Comparison of ENCODE assay signal across 10 cellular contexts in the genomic region with DNA sequence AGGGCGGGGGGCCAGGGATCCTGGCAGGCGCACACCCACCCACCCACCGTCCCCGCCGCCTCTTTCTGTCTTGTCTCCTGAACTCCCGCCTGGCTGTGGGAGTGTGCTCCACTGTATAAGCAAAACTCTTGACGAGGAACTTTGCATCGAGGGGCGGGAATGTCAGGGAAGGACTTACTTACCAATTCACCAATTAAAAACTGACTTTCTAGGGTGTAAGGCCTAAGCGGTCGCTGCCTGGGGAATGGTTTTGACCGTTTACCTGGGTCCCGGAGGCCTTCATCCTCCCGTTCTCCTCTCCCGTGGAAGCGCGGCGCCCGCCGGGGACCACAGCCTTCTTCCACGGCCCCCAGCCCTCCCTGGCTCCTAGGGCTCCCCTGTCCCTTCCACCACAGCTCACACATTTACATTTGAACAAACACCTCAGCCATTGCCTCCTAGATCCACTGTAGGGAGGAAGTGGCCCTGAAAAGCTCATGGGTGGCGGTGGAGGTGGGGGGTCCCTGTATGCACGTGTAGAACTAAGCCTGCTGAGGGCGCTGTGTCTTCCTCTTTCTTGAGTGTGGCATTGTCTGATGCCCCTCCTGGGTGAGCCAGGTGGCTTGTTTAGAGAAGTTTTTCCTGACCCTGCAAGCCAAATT. TPM values are rescaled to one million over a fixed set of nuclear protein-coding genes. Genes with fewer than 3 reads are reported as not detected.
A peak's percentile ranks its signal among the peaks of the same experiment; 100 is the strongest.
DNase-seq lines count a peak whose midpoint lies in the region; ATAC-seq, FAIRE-seq and TF ChIP-seq lines count a peak whose summit lies in the region.
"Had no signal": no experiment of that assay in that cellular context is flagged by ENCODE, and none has a peak within 500 bp of the region (broad histone marks: within the 10 kb centered on the region; RNA-seq: fewer than 3 reads in every experiment).

No MANE protein-coding gene starts in this region.

- peak overlapping the region; percentile 26 for H2BK15ac ChIP-seq in mesenchymal stem cell (ENCODE audit: low read depth, poor library complexity, severe bottlenecking)

- CTCF ChIA-PET in HepG2 (lab: Yijun Ruan, JAX; ENCODE audit: low intra/inter-chr PET ratio, low total read pairs), result interaction anchor here (1.1 to 1.7 kb wide), 2 partner anchors 28 to 30 kb away, joined by 3 to 4 read pairs; a partner anchor contains a TSS

- H3K4me1 ChIP-seq in HepG2 (ENCODE audit: insufficient read depth, low read length), result peaks cover 37% of the 10 kb centered on the region
- H3K4me1 ChIP-seq in right lobe of liver, result no peaks in the 10 kb centered on the region
- peaks cover 28% of the 10 kb centered on the region for H3K4me1 ChIP-seq in mesenchymal stem cell (ENCODE audit: control insufficient read depth, insufficient read depth, low read depth, low read length)
- peaks cover 30% of the 10 kb centered on the region for H3K4me1 ChIP-seq in vagina
- H3K4me1 ChIP-seq: pancreas had no signal

- DNase-seq in HepG2 (ENCODE audit: low spot score) (no peak), right lobe of liver (no peak), brain microvascular endothelial cell (no peak), mesenchymal stem cell (no peak), vagina (ENCODE audit: extremely low spot score in 2 of 2) (no peak), GM12892 (ENCODE audit: insufficient read length) (no peak), NCI-H510A (lab: John Stamatoyannopoulos, UW) (no peak)

- TF ChIP-seq CTCF in HepG2 (CRISPR knock-in tag; IDR thresholded peaks at IDR 0.05) (no peak), right lobe of liver (IDR thresholded peaks at IDR 0.05) (no peak), brain microvascular endothelial cell (IDR thresholded peaks at IDR 0.05; ENCODE audit: low read depth, low read length, missing control alignments) (peak; percentile 30), vagina (IDR thresholded peaks at IDR 0.05) (no peak)

- POLR2A ChIA-PET in HepG2 (lab: Yijun Ruan, JAX), result no interaction called here

- H3K23ac ChIP-seq in mesenchymal stem cell (ENCODE audit: low read length in 2 of 2), result peak overlapping the region in 1 of 2 experiments; percentile 78

- H4K8ac ChIP-seq in mesenchymal stem cell (ENCODE audit: low read length), result no peak overlapping the region

- in situ Hi-C loops in HepG2 (cut with HindIII; ENCODE audit: extremely low pct_ligation_motif_present, low pct_unique_long_range_greater_than_20kb), result loop anchor here (10.0 kb wide), 1 partner anchor 48 kb away; no protein-coding TSS in a partner anchor
- in situ Hi-C loops in brain microvascular endothelial cell (cut with HindIII; ENCODE audit: low pct_ligation_motif_present, low sequenced_read_pairs), result no loop called here

- no peak overlapping the region for H2BK5ac ChIP-seq in mesenchymal stem cell (ENCODE audit: low read depth, low read length, poor library complexity, severe bottlenecking)

- TF ChIP-seq POLR2A in HepG2 (IDR thresholded peaks at IDR 0.05; ENCODE audit: insufficient read depth in 1 of 2, low read depth in 2 of 2, low read length in 2 of 2) (no peak), right lobe of liver (IDR thresholded peaks at IDR 0.05) (no peak), vagina (IDR thresholded peaks at IDR 0.05) (no peak), GM12892 (IDR thresholded peaks at IDR 0.05; ENCODE audit: low read depth, low read length) (no peak)

- FAIRE-seq in HepG2 (lab: Jason Lieb, UNC) (no peak), GM12892 (lab: Jason Lieb, UNC) (no peak)
- FAIRE-seq: pancreas had no signal

- no peak overlapping the region for H3K18ac ChIP-seq in mesenchymal stem cell (ENCODE audit: low read depth in 1 of 2, low read length in 2 of 2)

- no peak overlapping the region for H3K9ac ChIP-seq in HepG2 (ENCODE audit: insufficient read depth, low read depth, low read length)
- H3K9ac ChIP-seq in mesenchymal stem cell (ENCODE audit: low read length), result peak overlapping the region; percentile 54

- peaks cover 28 to 96% of the 10 kb centered on the region in 2 experiments for H3K27me3 ChIP-seq in HepG2 (ENCODE audit: control insufficient read depth in 1 of 2, insufficient read depth in 2 of 2, low read length in 2 of 2)
- H3K27me3 ChIP-seq in right lobe of liver, result peaks cover 0 to 23% of the 10 kb centered on the region in 2 donors
- H3K27me3 ChIP-seq in brain microvascular endothelial cell (replicated peaks), result peaks cover 7% of the 10 kb centered on the region
- peaks cover 25 to 38% of the 10 kb centered on the region in 2 experiments for H3K27me3 ChIP-seq in mesenchymal stem cell (ENCODE audit: control insufficient read depth in 1 of 2, insufficient read depth in 1 of 2, low read length in 2 of 2)
- H3K27me3 ChIP-seq in vagina, result no peaks in the 10 kb centered on the region

- no peak for TF ChIP-seq EP300 in HepG2 (IDR thresholded peaks at IDR 0.05; ENCODE audit: low read depth in 2 of 2, low read length in 2 of 2)
- TF ChIP-seq EP300 in HepG2 (CRISPR knock-in tag; IDR thresholded peaks at IDR 0.05; ENCODE audit: borderline replicate concordance), result no peak

- H2BK12ac ChIP-seq in mesenchymal stem cell (ENCODE audit: low read length in 2 of 2), result peak overlapping the region in 1 of 2 experiments; percentile 64

- H3K9me3 ChIP-seq in HepG2 (ENCODE audit: low read length), result no peaks in the 10 kb centered on the region
- no peaks in the 10 kb centered on the region for H3K9me3 ChIP-seq in right lobe of liver
- H3K9me3 ChIP-seq in mesenchymal stem cell (ENCODE audit: control insufficient read depth, low read length), result no peaks in the 10 kb centered on the region
- no peaks in the 10 kb centered on the region for H3K9me3 ChIP-seq in vagina
- H3K9me3 ChIP-seq: pancreas had no signal

- ATAC-seq in HepG2, result no peak
- no peak for ATAC-seq in right lobe of liver
- no peak for ATAC-seq in GM21423 (IDR thresholded peaks at IDR 0.05; ENCODE audit: unreplicated experiment)

- H4K91ac ChIP-seq in mesenchymal stem cell (ENCODE audit: low read length), result peak overlapping the region; percentile 9

- H3K79me1 ChIP-seq in mesenchymal stem cell (replicated peaks; ENCODE audit: low read length, poor library complexity, severe bottlenecking), result no peaks in the 10 kb centered on the region

- H4K20me1 ChIP-seq in HepG2 (ENCODE audit: insufficient read depth, low read length), result no peaks in the 10 kb centered on the region

- peak overlapping the region in 1 of 2 experiments; percentile 54 for H3K4ac ChIP-seq in mesenchymal stem cell (ENCODE audit: low read depth in 1 of 2, low read length in 2 of 2)

- intact Hi-C loops in HepG2 (cut with micrococcal nuclease; ENCODE audit: unreplicated experiment) (no loop called here), right lobe of liver (cut with DNase I) (loop anchor here in 1 of 2 donors (10.0 kb wide), 1 partner anchor 118 kb away; no protein-coding TSS in a partner anchor), vagina (cut with DNase I) (no loop called here)

- no peak overlapping the region for H3K14ac ChIP-seq in mesenchymal stem cell (ENCODE audit: low read length in 2 of 2)

- no peak overlapping the region for H3K27ac ChIP-seq in HepG2 (ENCODE audit: extremely low read length, insufficient read depth, low read length)
- no peak overlapping the region for H3K27ac ChIP-seq in right lobe of liver
- no peak overlapping the region for H3K27ac ChIP-seq in brain microvascular endothelial cell
- H3K27ac ChIP-seq in mesenchymal stem cell (ENCODE audit: low read length, poor library complexity, severe bottlenecking), result no peak overlapping the region
- H3K27ac ChIP-seq in vagina, result peak overlapping the region; percentile 84
- H3K27ac ChIP-seq: pancreas had no signal

- H2BK120ac ChIP-seq in mesenchymal stem cell (ENCODE audit: low read depth, low read length), result no peak overlapping the region

- no peaks in the 10 kb centered on the region for H3K79me2 ChIP-seq in HepG2 (ENCODE audit: insufficient read depth, low read length)

- TF ChIP-seq RAD21 in HepG2 (CRISPR knock-in tag; IDR thresholded peaks at IDR 0.05), result no peak

- H2AFZ ChIP-seq in HepG2 (ENCODE audit: low read length) (no peak overlapping the region), mesenchymal stem cell (ENCODE audit: low read depth, low read length) (no peak overlapping the region)

- no peak overlapping the region for H2AK5ac ChIP-seq in mesenchymal stem cell (ENCODE audit: low read length, severe bottlenecking)

- H3K36me3 ChIP-seq in HepG2 (replicated peaks in 1 of 2; ENCODE audit: control insufficient read depth in 1 of 2, insufficient read depth in 2 of 2, low read length in 2 of 2), result no peaks in the 10 kb centered on the region
- H3K36me3 ChIP-seq in right lobe of liver, result no peaks in the 10 kb centered on the region
- H3K36me3 ChIP-seq in brain microvascular endothelial cell (replicated peaks), result no peaks in the 10 kb centered on the region
- no peaks in the 10 kb centered on the region for H3K36me3 ChIP-seq in mesenchymal stem cell (ENCODE audit: control insufficient read depth in 1 of 2, insufficient read depth in 2 of 2, low read depth in 1 of 2, low read length in 2 of 2)
- H3K36me3 ChIP-seq in vagina, result no peaks in the 10 kb centered on the region
- H3K36me3 ChIP-seq: pancreas had no signal

- 34% methylated on average over 22 of the region's 24 CpGs for WGBS in HepG2 (ENCODE audit: low lambda C conversion rate)
- WGBS in right lobe of liver (ENCODE audit: insufficient coverage, low coverage, low lambda C conversion rate, missing lambda C conversion rate), result 15% methylated on average over 17 of the region's 24 CpGs
- WGBS in mesenchymal stem cell, result 47% methylated on average over 14 of the region's 24 CpGs

- H3K4me2 ChIP-seq in HepG2 (ENCODE audit: low read depth, low read length), result peak overlapping the region; percentile 16; the same call in 1 of the 2 replicates
- H3K4me2 ChIP-seq in mesenchymal stem cell (ENCODE audit: low read length, poor library complexity, severe bottlenecking), result peak overlapping the region; percentile 62

- no peak overlapping the region; a peak in 1 of 6 replicates for H3K4me3 ChIP-seq in HepG2 (replicated peaks in 1 of 3; ENCODE audit: insufficient read depth in 1 of 3, low read depth in 2 of 3, low read length in 3 of 3)
- no peak overlapping the region for H3K4me3 ChIP-seq in right lobe of liver
- H3K4me3 ChIP-seq in brain microvascular endothelial cell (ENCODE audit: low read depth, low read length), result peak overlapping the region; percentile 17
- H3K4me3 ChIP-seq in mesenchymal stem cell (ENCODE audit: insufficient read depth in 1 of 2, low read depth in 1 of 2, low read length in 2 of 2), result peak overlapping the region in 1 of 2 experiments; percentile 49
- peak overlapping the region; percentile 37 to 60 for H3K4me3 ChIP-seq in vagina

- BruUV-seq in HepG2 (replicated peaks; lab: Mats Ljungman, UMichigan), result no TSS peak

RNA-seq across cellular contexts. Expression of gene ASIC4, which starts 8.9 kb away (rescaled TPM):
- total RNA-seq in HepG2 (2016; rRNA removed; fragmentation: Illumina TruSeq; extraction: Trizol) (not detected in 2 replicates), right lobe of liver (not detected), vagina (not detected)
- not detected in 2 replicates for total RNA-seq in HepG2 (2016; cell fraction: cytosol; rRNA removed; fragmentation: Illumina TruSeq; extraction: Trizol; ENCODE audit: low read depth)
- not detected in 2 replicates for total RNA-seq in HepG2 (2016; cell fraction: insoluble cytoplasmic fraction; rRNA removed; fragmentation: Illumina TruSeq; extraction: Trizol)
- not detected in 2 replicates for total RNA-seq in HepG2 (2016; cell fraction: membrane; rRNA removed; fragmentation: Illumina TruSeq; extraction: Trizol)
- total RNA-seq in HepG2 (2016; cell fraction: nucleus; rRNA removed; fragmentation: Illumina TruSeq; extraction: Trizol), result not detected in 2 replicates
- 0.03 TPM in 2 replicates for polyA plus RNA-seq in HepG2 (2011; rRNA removed)
- 0.01 TPM in 1 of 2 replicates, not detected in the other for polyA plus RNA-seq in HepG2 (2011; cell fraction: cytosol; rRNA removed)
- polyA plus RNA-seq in HepG2 (2011; cell fraction: nucleus; rRNA removed), result 0.23 and 0.24 TPM in 2 replicates
- polyA plus RNA-seq in HepG2 (2012), result not detected in 2 replicates
- polyA plus RNA-seq in HepG2 (2016; cell fraction: cytosol; fragmentation: Illumina TruSeq; extraction: Trizol; ENCODE audit: low read depth), result not detected in 2 replicates
- not detected in 2 replicates for polyA plus RNA-seq in HepG2 (2016; cell fraction: insoluble cytoplasmic fraction; fragmentation: Illumina TruSeq; extraction: Trizol; ENCODE audit: low read depth)
- not detected in 2 replicates for polyA plus RNA-seq in HepG2 (2016; cell fraction: membrane; fragmentation: Illumina TruSeq; extraction: Trizol; ENCODE audit: low read depth)
- 0.16 TPM in 1 of 2 replicates, not detected in the other for polyA plus RNA-seq in HepG2 (2016; cell fraction: nucleus; fragmentation: Illumina TruSeq; extraction: Trizol; ENCODE audit: insufficient read depth, low read depth)
- 0.06 and 0.07 TPM in 2 replicates for polyA minus RNA-seq in HepG2 (2011; rRNA and poly(A)+ RNA removed; ENCODE audit: low replicate concordance)
- not detected in 2 replicates for polyA minus RNA-seq in HepG2 (2011; cell fraction: cytosol; rRNA and poly(A)+ RNA removed)
- 0.12 and 0.26 TPM in 2 replicates for polyA minus RNA-seq in HepG2 (2011; cell fraction: nucleus; rRNA and poly(A)+ RNA removed)
- not detected for polyA plus RNA-seq in mesenchymal stem cell (2013, experiment 1 of 2)
- polyA plus RNA-seq in mesenchymal stem cell (2013, experiment 2 of 2), result not detected
- not detected for polyA plus RNA-seq in GM12892 (2012; ENCODE audit: missing spikeins)
- total RNA-seq: T-helper 1 cell treated with Interleukin-12 subunit alpha and Interleukin-12 subunit beta and Interleukin-4 antibody, amounts not matched to agents 30 ng/mL and 1 ng/mL, for 36 hours had no signal

RNA-seq across cellular contexts. Expression of gene CHPF, which starts 20.5 kb away (rescaled TPM):
- total RNA-seq in HepG2 (2016; rRNA removed; fragmentation: Illumina TruSeq; extraction: Trizol) (34.7 and 79.6 TPM in 2 replicates), right lobe of liver (100 to 1,000 TPM in 2 of 6 experiments, 10 to 100 TPM in 4; 33.2 to 183 (median 39.6) TPM), vagina (41.5 TPM)
- total RNA-seq in HepG2 (2016; cell fraction: cytosol; rRNA removed; fragmentation: Illumina TruSeq; extraction: Trizol; ENCODE audit: low read depth), result 21.6 and 22.1 TPM in 2 replicates
- 36.0 and 80.8 TPM in 2 replicates for total RNA-seq in HepG2 (2016; cell fraction: insoluble cytoplasmic fraction; rRNA removed; fragmentation: Illumina TruSeq; extraction: Trizol)
- total RNA-seq in HepG2 (2016; cell fraction: membrane; rRNA removed; fragmentation: Illumina TruSeq; extraction: Trizol), result 42.0 and 50.0 TPM in 2 replicates
- total RNA-seq in HepG2 (2016; cell fraction: nucleus; rRNA removed; fragmentation: Illumina TruSeq; extraction: Trizol), result 65.5 and 76.8 TPM in 2 replicates
- polyA plus RNA-seq in HepG2 (2011; rRNA removed), result 111 and 171 TPM in 2 replicates
- polyA plus RNA-seq in HepG2 (2011; cell fraction: cytosol; rRNA removed), result 120 and 244 TPM in 2 replicates
- 203 and 211 TPM in 2 replicates for polyA plus RNA-seq in HepG2 (2011; cell fraction: nucleus; rRNA removed)
- 115 and 161 TPM in 2 replicates for polyA plus RNA-seq in HepG2 (2012)
- polyA plus RNA-seq in HepG2 (2016; cell fraction: cytosol; fragmentation: Illumina TruSeq; extraction: Trizol; ENCODE audit: low read depth), result 21.7 and 22.6 TPM in 2 replicates
- polyA plus RNA-seq in HepG2 (2016; cell fraction: insoluble cytoplasmic fraction; fragmentation: Illumina TruSeq; extraction: Trizol; ENCODE audit: low read depth), result 45.9 and 55.3 TPM in 2 replicates
- 40.5 and 41.4 TPM in 2 replicates for polyA plus RNA-seq in HepG2 (2016; cell fraction: membrane; fragmentation: Illumina TruSeq; extraction: Trizol; ENCODE audit: low read depth)
- 139 and 143 TPM in 2 replicates for polyA plus RNA-seq in HepG2 (2016; cell fraction: nucleus; fragmentation: Illumina TruSeq; extraction: Trizol; ENCODE audit: insufficient read depth, low read depth)
- 12.1 and 292 TPM in 2 replicates for polyA minus RNA-seq in HepG2 (2011; rRNA and poly(A)+ RNA removed; ENCODE audit: low replicate concordance)
- polyA minus RNA-seq in HepG2 (2011; cell fraction: cytosol; rRNA and poly(A)+ RNA removed), result 137 and 143 TPM in 2 replicates
- polyA minus RNA-seq in HepG2 (2011; cell fraction: nucleus; rRNA and poly(A)+ RNA removed), result 45.4 and 47.0 TPM in 2 replicates
- 134 TPM for polyA plus RNA-seq in mesenchymal stem cell (2013, experiment 1 of 2)
- 133 TPM for polyA plus RNA-seq in mesenchymal stem cell (2013, experiment 2 of 2)
- 0.61 TPM for polyA plus RNA-seq in GM12892 (2012; ENCODE audit: missing spikeins)

RNA-seq across cellular contexts. Expression of gene TMEM198, which starts 20.7 kb away (rescaled TPM):
- 11.6 and 17.3 TPM in 2 replicates for total RNA-seq in HepG2 (2016; rRNA removed; fragmentation: Illumina TruSeq; extraction: Trizol)
- total RNA-seq in HepG2 (2016; cell fraction: cytosol; rRNA removed; fragmentation: Illumina TruSeq; extraction: Trizol; ENCODE audit: low read depth), result 12.3 and 16.3 TPM in 2 replicates
- total RNA-seq in HepG2 (2016; cell fraction: insoluble cytoplasmic fraction; rRNA removed; fragmentation: Illumina TruSeq; extraction: Trizol), result 10.7 and 17.8 TPM in 2 replicates
- 26.8 and 32.4 TPM in 2 replicates for total RNA-seq in HepG2 (2016; cell fraction: membrane; rRNA removed; fragmentation: Illumina TruSeq; extraction: Trizol)
- 9.3 and 11.7 TPM in 2 replicates for total RNA-seq in HepG2 (2016; cell fraction: nucleus; rRNA removed; fragmentation: Illumina TruSeq; extraction: Trizol)
- 23.5 and 40.8 TPM in 2 replicates for polyA plus RNA-seq in HepG2 (2011; rRNA removed)
- polyA plus RNA-seq in HepG2 (2011; cell fraction: cytosol; rRNA removed), result 43.6 and 52.1 TPM in 2 replicates
- polyA plus RNA-seq in HepG2 (2011; cell fraction: nucleus; rRNA removed), result 61.3 and 68.7 TPM in 2 replicates
- 41.3 and 49.8 TPM in 2 replicates for polyA plus RNA-seq in HepG2 (2012)
- polyA plus RNA-seq in HepG2 (2016; cell fraction: cytosol; fragmentation: Illumina TruSeq; extraction: Trizol; ENCODE audit: low read depth), result 16.5 and 21.1 TPM in 2 replicates
- polyA plus RNA-seq in HepG2 (2016; cell fraction: insoluble cytoplasmic fraction; fragmentation: Illumina TruSeq; extraction: Trizol; ENCODE audit: low read depth), result 12.8 and 14.5 TPM in 2 replicates
- polyA plus RNA-seq in HepG2 (2016; cell fraction: membrane; fragmentation: Illumina TruSeq; extraction: Trizol; ENCODE audit: low read depth), result 27.9 and 28.1 TPM in 2 replicates
- 17.1 and 19.3 TPM in 2 replicates for polyA plus RNA-seq in HepG2 (2016; cell fraction: nucleus; fragmentation: Illumina TruSeq; extraction: Trizol; ENCODE audit: insufficient read depth, low read depth)
- 2.1 and 67.2 TPM in 2 replicates for polyA minus RNA-seq in HepG2 (2011; rRNA and poly(A)+ RNA removed; ENCODE audit: low replicate concordance)
- polyA minus RNA-seq in HepG2 (2011; cell fraction: cytosol; rRNA and poly(A)+ RNA removed), result 26.3 and 28.6 TPM in 2 replicates
- polyA minus RNA-seq in HepG2 (2011; cell fraction: nucleus; rRNA and poly(A)+ RNA removed), result 12.9 and 13.6 TPM in 2 replicates
- 1 to 10 TPM in 5 of 6 experiments, under 1 TPM in 1; 0.68 to 3.2 (median 1.2) TPM for total RNA-seq in right lobe of liver
- 1.5 TPM for polyA plus RNA-seq in mesenchymal stem cell (2013, experiment 1 of 2)
- 1.3 TPM for polyA plus RNA-seq in mesenchymal stem cell (2013, experiment 2 of 2)
- total RNA-seq in vagina, result 1.5 TPM
- polyA plus RNA-seq in GM12892 (2012; ENCODE audit: missing spikeins), result 0.19 TPM

RNA-seq across cellular contexts. Expression of gene GMPPA, which starts 24.5 kb away (rescaled TPM):
- total RNA-seq in HepG2 (2016; rRNA removed; fragmentation: Illumina TruSeq; extraction: Trizol) (81.1 and 88.7 TPM in 2 replicates), right lobe of liver (10 to 100 TPM; 21.7 to 54.1 (median 40.2) TPM), vagina (35.4 TPM)
- total RNA-seq in HepG2 (2016; cell fraction: cytosol; rRNA removed; fragmentation: Illumina TruSeq; extraction: Trizol; ENCODE audit: low read depth), result 41.1 and 50.9 TPM in 2 replicates
- total RNA-seq in HepG2 (2016; cell fraction: insoluble cytoplasmic fraction; rRNA removed; fragmentation: Illumina TruSeq; extraction: Trizol), result 81.2 and 82.9 TPM in 2 replicates
- total RNA-seq in HepG2 (2016; cell fraction: membrane; rRNA removed; fragmentation: Illumina TruSeq; extraction: Trizol), result 59.8 and 79.0 TPM in 2 replicates
- 39.6 and 46.3 TPM in 2 replicates for total RNA-seq in HepG2 (2016; cell fraction: nucleus; rRNA removed; fragmentation: Illumina TruSeq; extraction: Trizol)
- 106 and 115 TPM in 2 replicates for polyA plus RNA-seq in HepG2 (2011; rRNA removed)
- polyA plus RNA-seq in HepG2 (2011; cell fraction: cytosol; rRNA removed), result 98.1 and 128 TPM in 2 replicates
- 123 and 155 TPM in 2 replicates for polyA plus RNA-seq in HepG2 (2011; cell fraction: nucleus; rRNA removed)
- 44.8 and 45.3 TPM in 2 replicates for polyA plus RNA-seq in HepG2 (2012)
- polyA plus RNA-seq in HepG2 (2016; cell fraction: cytosol; fragmentation: Illumina TruSeq; extraction: Trizol; ENCODE audit: low read depth), result 40.7 and 53.5 TPM in 2 replicates
- 88.1 and 98.3 TPM in 2 replicates for polyA plus RNA-seq in HepG2 (2016; cell fraction: insoluble cytoplasmic fraction; fragmentation: Illumina TruSeq; extraction: Trizol; ENCODE audit: low read depth)
- polyA plus RNA-seq in HepG2 (2016; cell fraction: membrane; fragmentation: Illumina TruSeq; extraction: Trizol; ENCODE audit: low read depth), result 54.7 and 71.1 TPM in 2 replicates
- 87.2 and 90.5 TPM in 2 replicates for polyA plus RNA-seq in HepG2 (2016; cell fraction: nucleus; fragmentation: Illumina TruSeq; extraction: Trizol; ENCODE audit: insufficient read depth, low read depth)
- polyA minus RNA-seq in HepG2 (2011; rRNA and poly(A)+ RNA removed; ENCODE audit: low replicate concordance), result 98.5 and 174 TPM in 2 replicates
- polyA minus RNA-seq in HepG2 (2011; cell fraction: cytosol; rRNA and poly(A)+ RNA removed), result 43.2 and 68.0 TPM in 2 replicates
- polyA minus RNA-seq in HepG2 (2011; cell fraction: nucleus; rRNA and poly(A)+ RNA removed), result 32.6 and 38.2 TPM in 2 replicates
- 41.8 TPM for polyA plus RNA-seq in mesenchymal stem cell (2013, experiment 1 of 2)
- 41.6 TPM for polyA plus RNA-seq in mesenchymal stem cell (2013, experiment 2 of 2)
- polyA plus RNA-seq in GM12892 (2012; ENCODE audit: missing spikeins), result 26.6 TPM

RNA-seq across cellular contexts. Expression of gene OBSL1, which starts 48.2 kb away (rescaled TPM):
- total RNA-seq in HepG2 (2016; rRNA removed; fragmentation: Illumina TruSeq; extraction: Trizol) (65.4 and 86.7 TPM in 2 replicates), right lobe of liver (10 to 100 TPM; 27.0 to 42.5 (median 39.4) TPM), vagina (53.0 TPM)
- total RNA-seq in HepG2 (2016; cell fraction: cytosol; rRNA removed; fragmentation: Illumina TruSeq; extraction: Trizol; ENCODE audit: low read depth), result 17.5 and 19.8 TPM in 2 replicates
- total RNA-seq in HepG2 (2016; cell fraction: insoluble cytoplasmic fraction; rRNA removed; fragmentation: Illumina TruSeq; extraction: Trizol), result 54.2 and 89.3 TPM in 2 replicates
- 30.2 and 34.7 TPM in 2 replicates for total RNA-seq in HepG2 (2016; cell fraction: membrane; rRNA removed; fragmentation: Illumina TruSeq; extraction: Trizol)
- 65.9 and 71.3 TPM in 2 replicates for total RNA-seq in HepG2 (2016; cell fraction: nucleus; rRNA removed; fragmentation: Illumina TruSeq; extraction: Trizol)
- polyA plus RNA-seq in HepG2 (2011; rRNA removed), result 218 and 229 TPM in 2 replicates
- polyA plus RNA-seq in HepG2 (2011; cell fraction: cytosol; rRNA removed), result 176 and 256 TPM in 2 replicates
- polyA plus RNA-seq in HepG2 (2011; cell fraction: nucleus; rRNA removed), result 886 and 1,174 TPM in 2 replicates
- 161 and 176 TPM in 2 replicates for polyA plus RNA-seq in HepG2 (2012)
- 10.0 and 11.3 TPM in 2 replicates for polyA plus RNA-seq in HepG2 (2016; cell fraction: cytosol; fragmentation: Illumina TruSeq; extraction: Trizol; ENCODE audit: low read depth)
- polyA plus RNA-seq in HepG2 (2016; cell fraction: insoluble cytoplasmic fraction; fragmentation: Illumina TruSeq; extraction: Trizol; ENCODE audit: low read depth), result 66.1 and 91.2 TPM in 2 replicates
- 22.2 and 25.7 TPM in 2 replicates for polyA plus RNA-seq in HepG2 (2016; cell fraction: membrane; fragmentation: Illumina TruSeq; extraction: Trizol; ENCODE audit: low read depth)
- polyA plus RNA-seq in HepG2 (2016; cell fraction: nucleus; fragmentation: Illumina TruSeq; extraction: Trizol; ENCODE audit: insufficient read depth, low read depth), result 147 and 161 TPM in 2 replicates
- polyA minus RNA-seq in HepG2 (2011; rRNA and poly(A)+ RNA removed; ENCODE audit: low replicate concordance), result 27.0 and 477 TPM in 2 replicates
- polyA minus RNA-seq in HepG2 (2011; cell fraction: cytosol; rRNA and poly(A)+ RNA removed), result 210 and 260 TPM in 2 replicates
- 189 and 199 TPM in 2 replicates for polyA minus RNA-seq in HepG2 (2011; cell fraction: nucleus; rRNA and poly(A)+ RNA removed)
- 19.4 TPM for polyA plus RNA-seq in mesenchymal stem cell (2013, experiment 1 of 2)
- polyA plus RNA-seq in mesenchymal stem cell (2013, experiment 2 of 2), result 20.0 TPM
- polyA plus RNA-seq in GM12892 (2012; ENCODE audit: missing spikeins), result not detected

Comparison
In these comparisons a context has a peak if more than half of its experiments do, and no peak if none do; other contexts are left out.
1. H3K4me3 ChIP-seq: peak in brain microvascular endothelial cell (single experiment) and vagina (2 of 2); none in HepG2 (0 of 3) and right lobe of liver (0 of 3).